In the genomic region with DNA sequence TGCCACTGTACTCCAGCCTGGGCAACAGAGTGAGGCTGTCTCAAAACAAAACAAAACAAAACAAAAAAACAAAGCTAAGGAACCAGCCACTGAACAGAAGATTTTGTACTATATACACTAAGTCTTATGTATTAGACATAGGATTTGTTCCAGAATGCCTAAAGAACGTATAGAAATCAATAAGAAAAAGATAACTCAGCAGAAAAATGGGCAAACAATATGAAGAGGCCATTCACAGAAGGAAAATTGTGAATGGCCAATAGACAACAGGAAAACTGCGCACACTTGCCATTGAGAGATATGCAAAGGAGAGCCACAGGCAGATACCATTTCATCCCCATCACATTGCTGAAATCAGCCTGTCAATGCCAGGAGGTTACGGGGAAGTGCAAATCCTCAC, we compare ENCODE assay signal across 32 cellular contexts.
"Had no signal": no experiment of that assay in that cellular context is flagged by ENCODE, and none has a peak within 500 bp of the region (broad histone marks: within the 10 kb centered on the region; RNA-seq: fewer than 3 reads in every experiment).

No MANE protein-coding gene starts in this region.

- H3K36me3 ChIP-seq: adrenal gland, brain microvascular endothelial cell, breast epithelium had no signal

- FAIRE-seq: astrocyte, TTC549 had no signal

- H3K27ac ChIP-seq: adrenal gland, body of pancreas, brain microvascular endothelial cell, breast epithelium, VCaP had no signal

- ATAC-seq: activated CD8-positive, alpha-beta T cell treated with anti-CD3 and anti-CD28 coated beads for 36 hours; activated naive CD4-positive, alpha-beta T cell treated with anti-CD3 and anti-CD28 coated beads, Interleukin-2, amount 50 U/mL, for 72 hours; activated T-cell treated with anti-CD3 and anti-CD28 coated beads, Interleukin-2, amount 50 U/mL, for 4 hours; activated T-cell treated with anti-CD3 and anti-CD28 coated beads, Interleukin-2, amount 50 U/mL, for 72 hours; activated T-helper 17 cell treated with anti-CD3 and anti-CD28 coated beads, Interleukin-2, amount 50 U/mL, for 72 hours; body of pancreas had no signal

- DNase-seq: activated B cell treated with CpG ODN at 0.5 μM for 24 hours; activated CD4-positive, alpha-beta memory T cell treated with anti-CD3 and anti-CD28 coated beads for 36 hours; activated CD4-positive, alpha-beta T cell treated with anti-CD3 and anti-CD28 coated beads for 4 hours; activated CD4-positive, alpha-beta T cell treated with anti-CD3 and anti-CD28 coated beads, Interleukin-2, amount 10 ng/mL, durations not matched to agents 24 days and 14 days; activated CD4-positive, alpha-beta T cell treated with anti-CD3 and anti-CD28 coated beads, Interleukin-2, amount 50 U/mL, for 1 hour; activated CD4-positive, alpha-beta T cell treated with anti-CD3 and anti-CD28 coated beads, Interleukin-2, amount 50 U/mL, for 4 hours; activated CD4-positive, CD25-positive, alpha-beta regulatory T cell treated with anti-CD3 and anti-CD28 coated beads, Interleukin-2, amount 50 U/mL, for 72 hours; activated CD8-positive, alpha-beta memory T cell treated with anti-CD3 and anti-CD28 coated beads, Interleukin-2, amount 50 U/mL, for 4 hours; activated CD8-positive, alpha-beta T cell treated with anti-CD3 and anti-CD28 coated beads for 36 hours; activated gamma-delta T cell treated with Interleukin-2 at 50 U/mL for 16 hours; activated naive CD4-positive, alpha-beta T cell; activated naive CD4-positive, alpha-beta T cell treated with anti-CD3 and anti-CD28 coated beads for 36 hours; activated naive CD4-positive, alpha-beta T cell treated with anti-CD3 and anti-CD28 coated beads, Interleukin-2, amount 50 U/mL, for 16 hours; activated naive CD8-positive, alpha-beta T cell treated with anti-CD3 and anti-CD28 coated beads for 36 hours; activated T-cell treated with anti-CD3 and anti-CD28 coated beads for 4 hours; activated T-cell treated with anti-CD3 and anti-CD28 coated beads, Interleukin-2, amount 50 U/mL, for 1 hour; activated T-cell treated with anti-CD3 and anti-CD28 coated beads, Interleukin-2, amount 50 U/mL, for 4 hours; activated T-cell treated with anti-CD3 and anti-CD28 coated beads, Interleukin-2, amount 50 U/mL, for 72 hours; adrenal gland; amniotic stem cell; aorta; body of pancreas; brain microvascular endothelial cell; central memory CD4-positive, alpha-beta T cell; T-helper 2 cell; T-helper 9 cell had no signal

- H3K4me3 ChIP-seq: adrenal gland, body of pancreas, breast epithelium had no signal

- H3K4me1 ChIP-seq: adrenal gland had no signal

- H3K9me3 ChIP-seq: adrenal gland, body of pancreas, breast epithelium had no signal

- H3K27me3 ChIP-seq: body of pancreas had no signal
